Comparison of ENCODE assay signal across 1 cellular context in genomic region chr3:27368831-27369607, GRCh38.
A peak's percentile ranks its signal among the peaks of the same experiment; 100 is the strongest.
TF ChIP-seq lines count a peak whose summit lies in the region.

Gene NEK10 (minus strand): TSS chr3:27369383. CDS start chr3:27352882, 16,501 bp downstream.

TF ChIP-seq in HepG2, 621 proteins besides CTCF, POLR2A, EP300 and RAD21 (continued from another document and continues in another):
- TF ChIP-seq AHDC1 (CRISPR knock-in tag; IDR thresholded peaks at IDR 0.05; ENCODE audit: borderline replicate concordance): no peak
- no peak for TF ChIP-seq CHD4 (IDR thresholded peaks at IDR 0.05; ENCODE audit: borderline replicate concordance, low read length)
- 0 out of 2 replicates have a peak, but pooled peaks have one; percentile 36 for TF ChIP-seq E2F5 (CRISPR knock-in tag; conservative IDR thresholded peaks at IDR 0.05)
- no peak for TF ChIP-seq PAWR (CRISPR knock-in tag; IDR thresholded peaks at IDR 0.05; ENCODE audit: borderline replicate concordance)
- TF ChIP-seq ZNF558 (CRISPR knock-in tag; IDR thresholded peaks at IDR 0.05; ENCODE audit: borderline replicate concordance): no peak
- TF ChIP-seq ZNF317 (CRISPR knock-in tag; IDR thresholded peaks at IDR 0.05): no peak
- no peak for TF ChIP-seq KIAA2018 (CRISPR knock-in tag; IDR thresholded peaks at IDR 0.05; ENCODE audit: borderline replicate concordance)
- TF ChIP-seq BCL3 (CRISPR knock-in tag; IDR thresholded peaks at IDR 0.05): no peak; the same call in 1 of the 2 replicates
- TF ChIP-seq HNF1B (CRISPR knock-in tag; IDR thresholded peaks at IDR 0.05): peak; percentile 87
- TF ChIP-seq PAXIP1 (CRISPR knock-in tag; conservative IDR thresholded peaks at IDR 0.05): no peak; the same call in none of the 2 replicates
- TF ChIP-seq MEIS1 (CRISPR knock-in tag; IDR thresholded peaks at IDR 0.05; ENCODE audit: borderline replicate concordance): no peak
- no peak for TF ChIP-seq ZFAT (CRISPR knock-in tag; conservative IDR thresholded peaks at IDR 0.05)
- no peak for TF ChIP-seq ZNF513 (CRISPR knock-in tag; conservative IDR thresholded peaks at IDR 0.05)
- TF ChIP-seq E2F2 (CRISPR knock-in tag; IDR thresholded peaks at IDR 0.05; ENCODE audit: borderline replicate concordance): 0 out of 2 replicates have a peak, but pooled peaks have one; percentile 41
- no peak for TF ChIP-seq ZNF256 (CRISPR knock-in tag; conservative IDR thresholded peaks at IDR 0.05)
- no peak for TF ChIP-seq ZKSCAN8 (CRISPR knock-in tag; IDR thresholded peaks at IDR 0.05; ENCODE audit: borderline replicate concordance)
- no peak for TF ChIP-seq ATF1 (CRISPR knock-in tag; IDR thresholded peaks at IDR 0.05)
- TF ChIP-seq TSC22D2 (CRISPR knock-in tag; IDR thresholded peaks at IDR 0.05; ENCODE audit: borderline replicate concordance): no peak
- TF ChIP-seq ZZZ3 (CRISPR knock-in tag; IDR thresholded peaks at IDR 0.05; ENCODE audit: borderline replicate concordance): no peak
